In the genomic region with DNA sequence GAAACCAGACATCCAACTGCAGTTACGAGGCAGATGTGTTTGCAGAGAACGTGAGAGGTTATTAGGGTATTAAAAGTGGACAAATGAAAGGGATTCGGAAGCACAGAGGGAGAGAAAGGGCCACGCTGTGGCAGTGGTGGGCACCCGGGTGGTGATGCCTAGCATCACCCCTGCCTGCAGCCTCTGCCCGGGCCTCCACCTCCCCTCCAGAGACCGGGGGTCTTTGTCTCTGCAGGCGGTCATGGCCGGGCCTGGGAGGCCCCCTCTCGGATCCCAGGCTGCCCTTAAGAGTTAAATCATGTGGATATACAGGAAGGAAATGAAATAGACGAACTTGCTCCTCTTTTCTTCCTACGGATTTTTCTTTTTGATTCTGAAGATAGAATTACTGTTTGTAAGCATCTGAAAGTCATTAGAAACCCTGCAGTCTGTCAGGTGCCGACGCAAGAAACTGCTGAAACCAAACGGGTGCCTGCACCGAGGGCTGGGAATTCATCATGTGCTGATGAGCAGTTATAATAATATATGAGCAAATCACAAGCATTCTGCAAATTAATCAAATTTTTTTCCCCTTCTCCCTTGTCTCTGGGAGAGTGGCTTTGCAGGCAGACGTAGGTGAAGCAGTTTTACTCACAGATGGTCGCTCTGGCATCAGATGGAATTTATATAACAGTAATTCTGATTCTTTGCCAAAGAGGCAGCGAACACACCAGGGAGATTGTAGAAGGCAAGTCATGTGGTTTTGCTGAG, we compare ENCODE assay signal across 12 cellular contexts.
DNase-seq lines count a peak whose midpoint lies in the region; ATAC-seq and TF ChIP-seq lines count a peak whose summit lies in the region.
"Had no signal": no experiment of that assay in that cellular context is flagged by ENCODE, and none has a peak within 500 bp of the region (broad histone marks: within the 10 kb centered on the region; RNA-seq: fewer than 3 reads in every experiment).

No MANE protein-coding gene starts in this region.

- no peak overlapping the region for H3K4me3 ChIP-seq in GM23338
- H3K4me3 ChIP-seq in mesendoderm (ENCODE audit: low read length) = no peak overlapping the region
- H3K4me3 ChIP-seq in smooth muscle cell = peak overlapping the region; percentile 11
- H3K4me3 ChIP-seq: cardiac muscle cell had no signal

- no peaks in the 10 kb centered on the region for H3K79me1 ChIP-seq in mesendoderm (ENCODE audit: low read length)

- H4K5ac ChIP-seq in mesendoderm (ENCODE audit: low read length) = peak overlapping the region; percentile 51

- H2BK15ac ChIP-seq in mesendoderm (replicated peaks; ENCODE audit: low read depth) = no peak overlapping the region

- H3K23ac ChIP-seq in mesendoderm (ENCODE audit: low read length) = no peak overlapping the region

- peak overlapping the region; percentile 85 for H2BK5ac ChIP-seq in mesendoderm (ENCODE audit: low read length)

- H3K4me1 ChIP-seq in GM23338 (ENCODE audit: insufficient read depth) (peaks cover 55% of the 10 kb centered on the region), mesendoderm (ENCODE audit: control insufficient read depth, low read depth, low read length) (peaks cover 10% of the 10 kb centered on the region), smooth muscle cell (ENCODE audit: low read depth) (no peaks in the 10 kb centered on the region)

- H3K4me2 ChIP-seq in GM23338 (peak overlapping the region; percentile 46), mesendoderm (ENCODE audit: low read length) (no peak overlapping the region), smooth muscle cell (peak overlapping the region; percentile 63)

- no peaks in the 10 kb centered on the region for H3K36me3 Mint-ChIP-seq in GM23338 (ENCODE audit: low read depth)
- H3K36me3 Mint-ChIP-seq: CD8-positive, alpha-beta T cell had no signal

- H3K27me3 Mint-ChIP-seq in GM23338 (ENCODE audit: insufficient read depth, low read depth, poor library complexity) = peaks cover 14% of the 10 kb centered on the region

- H3K27me3 ChIP-seq in GM23338 (ENCODE audit: insufficient read depth) (no peaks in the 10 kb centered on the region), mesendoderm (ENCODE audit: insufficient read depth, low read length, poor library complexity) (no peaks in the 10 kb centered on the region), smooth muscle cell (ENCODE audit: low read depth) (no peaks in the 10 kb centered on the region)

- H4K8ac ChIP-seq in mesendoderm (ENCODE audit: low read depth, low read length) = no peak overlapping the region

- no peaks in the 10 kb centered on the region for H3K9me3 Mint-ChIP-seq in GM23338
- H3K9me3 Mint-ChIP-seq: CD8-positive, alpha-beta T cell had no signal

- H2AK5ac ChIP-seq in mesendoderm (ENCODE audit: low read length) = no peak overlapping the region

- peak overlapping the region; percentile 72 for H3K18ac ChIP-seq in mesendoderm (ENCODE audit: low read length)

- peak overlapping the region; percentile 36 for H3K56ac ChIP-seq in mesendoderm (ENCODE audit: low read length)

- H4K20me1 ChIP-seq in GM23338 (replicated peaks; ENCODE audit: insufficient read depth) (no peaks in the 10 kb centered on the region), smooth muscle cell (ENCODE audit: low read depth) (no peaks in the 10 kb centered on the region)

- H2AFZ ChIP-seq in GM23338 = peak overlapping the region; percentile 90
- H2AFZ ChIP-seq in smooth muscle cell (ENCODE audit: low read depth) = no peak overlapping the region

- TF ChIP-seq CTCF in GM23338 (conservative IDR thresholded peaks at IDR 0.05; ENCODE audit: low read depth in 2 of 2) (no peak), smooth muscle cell (IDR thresholded peaks at IDR 0.05; ENCODE audit: borderline replicate concordance, insufficient read depth, poor library complexity, severe bottlenecking) (no peak)

- H3F3A ChIP-seq in GM23338 (replicated peaks; ENCODE audit: low read depth) (no peaks in the 10 kb centered on the region), smooth muscle cell (ENCODE audit: low read depth) (no peaks in the 10 kb centered on the region)

- H3K79me2 ChIP-seq in GM23338 (replicated peaks; ENCODE audit: insufficient read depth) = no peaks in the 10 kb centered on the region
- no peaks in the 10 kb centered on the region for H3K79me2 ChIP-seq in mesendoderm (ENCODE audit: control insufficient read depth, insufficient read depth, low read length)
- H3K79me2 ChIP-seq in smooth muscle cell (ENCODE audit: low read depth) = no peaks in the 10 kb centered on the region

- H3K9ac ChIP-seq in mesendoderm (ENCODE audit: low read length) = peak overlapping the region; percentile 4
- H3K9ac ChIP-seq in smooth muscle cell (ENCODE audit: low read depth) = no peak overlapping the region

- DNase-seq in GM23338 (ENCODE audit: low spot score) = no peak
- DNase-seq in cerebellar nuclear complex (lab: John Stamatoyannopoulos, UW) = peak; percentile 32 to 70
- no peak for DNase-seq in mesendoderm
- DNase-seq in smooth muscle cell (lab: John Stamatoyannopoulos, UW; ENCODE audit: unreplicated experiment) = no peak
- no peak for DNase-seq in ureter (ENCODE audit: low spot score)
- DNase-seq in SHP77 treated with DMSO at 0.1 percent for 48 hours (lab: John Stamatoyannopoulos, UW) = no peak
- no peak for DNase-seq in HK-2 (ENCODE audit: unreplicated experiment)
- DNase-seq: CD8-positive, alpha-beta T cell; PC-3; stimulated activated CD4-positive, alpha-beta T cell treated with anti-CD3 and anti-CD28 coated beads, Interleukin-12 subunit alpha, Interleukin-12 subunit beta, amount 100 ng/mL, for 4 hours had no signal

- H3K4ac ChIP-seq in mesendoderm (ENCODE audit: low read depth, low read length) = peak overlapping the region; percentile 73

- H3K27ac ChIP-seq in GM23338 (ENCODE audit: low read depth) (peak overlapping the region; percentile 55), mesendoderm (ENCODE audit: low read depth, low read length) (peak overlapping the region; percentile 16), smooth muscle cell (ENCODE audit: low read depth) (no peak overlapping the region)
- H3K27ac ChIP-seq: cardiac muscle cell had no signal

- H3K9me3 ChIP-seq in smooth muscle cell (replicated peaks; ENCODE audit: low read depth) = no peaks in the 10 kb centered on the region

- no CpG with 5 or more reads among the region's 19 CpGs for WGBS in mesendoderm (ENCODE audit: extremely low coverage, insufficient coverage, low lambda C conversion rate)
- WGBS in smooth muscle cell (ENCODE audit: low lambda C conversion rate) = 61% methylated on average over 19 of the region's 19 CpGs

- H3K9me2 ChIP-seq in GM23338 (ENCODE audit: insufficient read depth) = no peaks in the 10 kb centered on the region

- no peak overlapping the region for H3K4me3 Mint-ChIP-seq in GM23338
- H3K4me3 Mint-ChIP-seq: CD8-positive, alpha-beta T cell had no signal

- H2BK120ac ChIP-seq in mesendoderm (ENCODE audit: low read depth, low read length) = peak overlapping the region; percentile 78

- H3K27ac Mint-ChIP-seq in GM23338 = peak overlapping the region; percentile 78
- H3K27ac Mint-ChIP-seq: CD8-positive, alpha-beta T cell had no signal

- H3K36me3 ChIP-seq in GM23338 (ENCODE audit: insufficient read depth) (0 out of 2 replicates have a peak, but pooled peaks cover 2% of the 10 kb centered on the region), mesendoderm (ENCODE audit: control insufficient read depth, insufficient read depth, low read length) (no peaks in the 10 kb centered on the region), smooth muscle cell (ENCODE audit: low read depth) (no peaks in the 10 kb centered on the region)
- H3K36me3 ChIP-seq: cardiac muscle cell had no signal

- ATAC-seq in GM23338 (no peak), GM18868 (IDR thresholded peaks at IDR 0.05; ENCODE audit: unreplicated experiment) (no peak)
- ATAC-seq: CD8-positive, alpha-beta T cell; PC-3 had no signal

- H3K4me1 Mint-ChIP-seq in GM23338 = peaks cover 58% of the 10 kb centered on the region

TF ChIP-seq in GM23338, 12 proteins besides CTCF, POLR2A, EP300 and RAD21:
- TF ChIP-seq STAT1 (IDR thresholded peaks at IDR 0.05; ENCODE audit: unreplicated experiment) = no peak
- no peak for TF ChIP-seq EZH2phosphoT487 (IDR thresholded peaks at IDR 0.05; ENCODE audit: unreplicated experiment)
- no peak for TF ChIP-seq CREB1 (CRISPR knock-in tag; IDR thresholded peaks at IDR 0.05; ENCODE audit: low read depth)
- TF ChIP-seq NANOG (IDR thresholded peaks at IDR 0.05; ENCODE audit: borderline replicate concordance) = no peak
- TF ChIP-seq POLR2AphosphoS5 (IDR thresholded peaks at IDR 0.05; ENCODE audit: low read depth) = no peak

Comparison
In these comparisons a context has a peak if more than half of its experiments do, and no peak if none do; other contexts are left out.
1. DNase-seq: peak in cerebellar nuclear complex (2 of 2); none in GM23338 (single experiment), mesendoderm (single experiment), smooth muscle cell (single experiment), ureter (single experiment), SHP77 treated with DMSO at 0.1 percent for 48 hours (single experiment) and HK-2 (single experiment).